Comparison of ENCODE assay signal across 25 cellular contexts in the genomic region with DNA sequence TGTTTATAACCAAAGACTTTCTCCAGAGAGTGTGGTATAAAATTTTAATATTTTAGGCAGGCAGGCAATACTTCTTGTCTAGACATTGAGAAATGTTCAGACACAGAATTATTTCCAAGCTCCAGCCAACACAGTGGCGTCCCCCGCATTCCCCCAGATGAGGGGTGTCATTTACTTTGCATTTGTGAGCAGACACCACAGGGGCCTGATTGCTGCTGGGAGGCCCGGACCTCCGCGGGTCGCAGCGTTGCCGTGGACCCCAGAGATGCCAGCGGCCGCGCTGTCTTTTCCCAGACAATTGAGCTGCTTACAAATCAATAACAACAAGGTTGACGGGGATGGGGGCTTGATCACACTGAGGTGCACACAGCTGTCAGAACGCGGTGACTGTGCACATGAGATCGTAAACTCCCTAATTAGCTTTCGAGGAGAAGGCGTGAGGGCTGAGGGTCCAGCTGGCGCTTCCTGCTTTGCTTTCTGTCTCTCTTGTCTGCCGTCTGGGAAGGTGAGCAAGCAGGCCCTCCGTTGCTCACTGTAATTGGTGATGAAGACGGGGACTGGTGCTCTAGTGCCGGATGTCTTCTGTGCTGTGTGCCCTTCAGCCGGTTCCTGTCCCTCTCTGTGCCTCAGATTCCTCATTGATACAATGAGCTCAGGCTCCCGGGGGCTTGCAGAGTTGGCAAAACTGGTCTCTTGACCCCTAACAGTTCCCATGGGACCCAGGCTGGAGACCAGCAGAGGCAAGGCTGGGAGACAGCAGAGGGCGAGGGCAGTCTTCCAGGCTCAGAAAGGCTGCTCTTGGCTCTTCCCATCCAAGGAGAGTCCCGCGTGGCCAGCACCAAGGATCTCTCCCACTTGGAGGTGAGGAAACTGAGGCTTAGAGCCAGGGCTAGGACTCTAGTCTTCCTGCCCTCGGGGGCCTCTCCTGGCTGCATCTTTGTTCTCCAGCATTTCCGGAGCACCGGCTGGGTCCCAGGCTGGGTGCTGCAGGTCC.
DNase-seq lines count a peak whose midpoint lies in the region; ATAC-seq, FAIRE-seq and TF ChIP-seq lines count a peak whose summit lies in the region.
"Had no signal": no experiment of that assay in that cellular context is flagged by ENCODE, and none has a peak within 500 bp of the region (broad histone marks: within the 10 kb centered on the region; RNA-seq: fewer than 3 reads in every experiment).

No MANE protein-coding gene starts in this region.

- H2BK5ac ChIP-seq in H1 (ENCODE audit: low read depth, low read length): no peak overlapping the region
- no peak overlapping the region for H2BK5ac ChIP-seq in neuronal stem cell (ENCODE audit: low read length)

- H3K14ac ChIP-seq in H1 (ENCODE audit: insufficient read length) (no peak overlapping the region), neuronal stem cell (ENCODE audit: low read length) (no peak overlapping the region)

- FAIRE-seq in H1 (lab: Jason Lieb, UNC): no peak
- FAIRE-seq: endometrium, G401.6, islet of Langerhans had no signal

- CTCF ChIA-PET in H1 (lab: Charles Lee; ENCODE audit: partially characterized antibody): interaction anchor here (0.6 to 1.2 kb wide), 4 partner anchors 52 to 252 kb away, joined by 3 to 5 read pairs (median 3); no protein-coding TSS in a partner anchor

- TF ChIP-seq RAD21 in H1 (IDR thresholded peaks at IDR 0.05 in 1 of 2, conservative IDR thresholded peaks at IDR 0.05 in 1 of 2; ENCODE audit: low read depth in 2 of 2, low read length in 2 of 2): no peak; a peak in 1 of 4 replicates

- TF ChIP-seq POLR2A in H1 (IDR thresholded peaks at IDR 0.05; ENCODE audit: control extremely low read depth in 1 of 2, low read depth in 2 of 2, low read length in 2 of 2): no peak

- H3K4me1 ChIP-seq in H1 (replicated peaks in 1 of 4; ENCODE audit: control insufficient read depth in 3 of 4, insufficient read depth in 4 of 4, low read length in 3 of 4) (peaks cover 0 to 11% (median 3%) of the 10 kb centered on the region in 4 experiments; a peak in 6 of 7 replicates), neuronal stem cell (ENCODE audit: control insufficient read depth in 2 of 2, insufficient read depth in 1 of 2, low read depth in 1 of 2, low read length in 2 of 2) (no peaks in the 10 kb centered on the region)
- H3K4me1 ChIP-seq: Caco-2, colonic mucosa, Peyer's patch, spleen, vagina had no signal

- H3K79me2 ChIP-seq in H1 (ENCODE audit: control insufficient read depth in 1 of 2, insufficient read depth in 2 of 2, low read length in 2 of 2): no peaks in the 10 kb centered on the region

- H2BK20ac ChIP-seq in H1 (ENCODE audit: low read length): no peak overlapping the region

- H3K56ac ChIP-seq in H1 (replicated peaks; ENCODE audit: insufficient read length, low read depth, low read length): no peak overlapping the region

- TF ChIP-seq EP300 in H1 (IDR thresholded peaks at IDR 0.05; ENCODE audit: borderline replicate concordance in 1 of 2, low read depth in 2 of 2, low read length in 2 of 2): no peak

- H3K23ac ChIP-seq in H1 (ENCODE audit: insufficient read length) (no peak overlapping the region), neuronal stem cell (ENCODE audit: low read depth, low read length, poor library complexity) (no peak overlapping the region)

- DNase-seq in NCI-H1105 treated with DMSO at 0.1 percent for 48 hours (lab: John Stamatoyannopoulos, UW) (peak; percentile 11), NCI-H1105 (lab: John Stamatoyannopoulos, UW) (no peak), NCI-H1694 treated with DMSO at 0.1 percent for 48 hours (lab: John Stamatoyannopoulos, UW) (peak; percentile 36), H1 (ENCODE audit: low read depth in 1 of 2, low spot score in 2 of 2) (no peak), neuronal stem cell (ENCODE audit: low spot score) (no peak), HK-2 (ENCODE audit: unreplicated experiment) (no peak)
- no peak for DNase-seq in activated CD4-positive, alpha-beta T cell treated with anti-CD3 and anti-CD28 coated beads for 4 hours
- DNase-seq: Caco-2; colonic mucosa; MG63; naive thymus-derived CD4-positive, alpha-beta T cell; NCI-H2081; NCI-H774; Peyer's patch; spleen; stimulated activated CD4-positive, alpha-beta T cell treated with anti-CD3 and anti-CD28 coated beads, Interleukin-4, amount 100 ng/mL, for 4 hours had no signal

- ATAC-seq in GM18520 (IDR thresholded peaks at IDR 0.05; ENCODE audit: unreplicated experiment): no peak
- ATAC-seq: activated CD4-positive, CD25-positive, alpha-beta regulatory T cell treated with anti-CD3 and anti-CD28 coated beads, Interleukin-2, amount 50 U/mL, for 24 hours; activated T-helper 17 cell treated with anti-CD3 and anti-CD28 coated beads, Interleukin-2, amount 50 U/mL, for 72 hours; HCT116; naive thymus-derived CD4-positive, alpha-beta T cell had no signal

- H3K4me2 ChIP-seq in H1 (ENCODE audit: insufficient read depth in 1 of 2, low read depth in 2 of 2, low read length in 2 of 2) (peak overlapping the region; percentile 52 to 57), neuronal stem cell (ENCODE audit: insufficient read depth, low read length, poor library complexity, severe bottlenecking) (no peak overlapping the region)

- H2BK120ac ChIP-seq in H1 (replicated peaks; ENCODE audit: low read depth, low read length) (no peak overlapping the region), neuronal stem cell (ENCODE audit: low read depth, low read length) (no peak overlapping the region)

- H3K27me3 ChIP-seq in H1 (replicated peaks in 1 of 4; ENCODE audit: control insufficient read depth in 3 of 4, extremely low read depth in 1 of 4, insufficient read depth in 3 of 4, low read length in 3 of 4) (peaks cover 0 to 4% (median 3%) of the 10 kb centered on the region in 4 experiments; a peak in 4 of 7 replicates), neuronal stem cell (ENCODE audit: control insufficient read depth in 3 of 3, insufficient read depth in 3 of 3, low read depth in 1 of 3, low read length in 3 of 3) (peaks cover 0 to 23% (median 0%) of the 10 kb centered on the region in 3 experiments)
- H3K27me3 ChIP-seq: colonic mucosa, MG63, Peyer's patch, vagina had no signal

- H2BK12ac ChIP-seq in H1 (ENCODE audit: low read depth, low read length): peak overlapping the region; percentile 68; the same call in 1 of the 2 replicates
- no peak overlapping the region for H2BK12ac ChIP-seq in neuronal stem cell (ENCODE audit: low read length)

- no peaks in the 10 kb centered on the region for H3K36me3 ChIP-seq in H1 (ENCODE audit: control insufficient read depth in 2 of 4, insufficient read depth in 4 of 4, low read length in 3 of 4)
- no peaks in the 10 kb centered on the region for H3K36me3 ChIP-seq in neuronal stem cell (replicated peaks in 1 of 2; ENCODE audit: control insufficient read depth in 2 of 2, insufficient read depth in 2 of 2, low read length in 2 of 2)
- H3K36me3 ChIP-seq: colonic mucosa, MG63, Peyer's patch, spleen, vagina had no signal

- H3K18ac ChIP-seq in H1 (ENCODE audit: extremely low read depth, low read length) (peak overlapping the region; percentile 60; the same call in 1 of the 2 replicates), neuronal stem cell (ENCODE audit: low read length) (peak overlapping the region; percentile 61)

- H3K9me3 ChIP-seq in H1 (ENCODE audit: insufficient read depth in 2 of 2, low read depth in 1 of 2, low read length in 1 of 2) (no peaks in the 10 kb centered on the region), neuronal stem cell (replicated peaks in 1 of 2; ENCODE audit: control insufficient read depth in 2 of 2, insufficient read depth in 1 of 2, low read depth in 1 of 2, low read length in 2 of 2) (no peaks in the 10 kb centered on the region)
- H3K9me3 ChIP-seq: Caco-2, colonic mucosa, MG63, Peyer's patch, spleen, vagina had no signal

- H4K8ac ChIP-seq in H1 (ENCODE audit: extremely low read depth, insufficient read depth, low read length) (no peak overlapping the region; the same call in 1 of the 2 replicates), neuronal stem cell (ENCODE audit: low read depth, low read length) (no peak overlapping the region)

- H3K9ac ChIP-seq in H1 (replicated peaks in 1 of 4; ENCODE audit: extremely low read depth in 1 of 4, low read depth in 3 of 4, low read length in 3 of 4) (no peak overlapping the region), neuronal stem cell (ENCODE audit: low read depth, low read length, poor library complexity) (no peak overlapping the region)

- H2BK15ac ChIP-seq in H1 (ENCODE audit: low read length) (no peak overlapping the region), neuronal stem cell (ENCODE audit: low read length) (no peak overlapping the region)

- H2AK5ac ChIP-seq in H1 (ENCODE audit: low read depth, low read length): peak overlapping the region; percentile 65; the same call in 1 of the 2 replicates
- H2AK5ac ChIP-seq in neuronal stem cell (ENCODE audit: low read depth, low read length): peak overlapping the region; percentile 83

- 56% methylated on average over 30 of the region's 30 CpGs; no CpG with 5 or more reads in 1 of the 2 experiments for WGBS in H1 (ENCODE audit: extremely low coverage in 1 of 2, insufficient coverage in 1 of 2, insufficient read length in 1 of 2, insufficient replicate concordance in 2 of 2, low coverage in 1 of 2, low lambda C conversion rate in 2 of 2, missing lambda C conversion rate in 1 of 2), 2 experiments
- WGBS in neuronal stem cell (ENCODE audit: extremely low coverage in 2 of 2, insufficient read length in 2 of 2, insufficient replicate concordance in 1 of 2), 2 donors: no CpG with 5 or more reads among the region's 30 CpGs

- H3K79me1 ChIP-seq in H1 (ENCODE audit: low read depth, low read length): no peaks in the 10 kb centered on the region
- no peaks in the 10 kb centered on the region for H3K79me1 ChIP-seq in neuronal stem cell (ENCODE audit: low read depth, low read length)

- H4K91ac ChIP-seq in H1 (replicated peaks; ENCODE audit: insufficient read length, low read length) (no peak overlapping the region), neuronal stem cell (ENCODE audit: low read depth, low read length, poor library complexity) (no peak overlapping the region)

- TF ChIP-seq CTCF in H1 (IDR thresholded peaks at IDR 0.05; ENCODE audit: control extremely low read depth in 1 of 3, insufficient read depth in 1 of 3, low read depth in 1 of 3, low read length in 3 of 3): no peak

- H3K27ac ChIP-seq in H1 (ENCODE audit: low read depth, low read length) (no peak overlapping the region), neuronal stem cell (replicated peaks; ENCODE audit: low read length) (no peak overlapping the region)
- H3K27ac ChIP-seq: colonic mucosa, Peyer's patch, SK-N-MC, spleen, vagina had no signal

- no peak overlapping the region for H4K5ac ChIP-seq in H1 (ENCODE audit: insufficient read length, low read depth, low read length)

- 0 out of 2 replicates have a peak overlapping the region, but pooled peaks have one; percentile 85 for H2AFZ ChIP-seq in H1 (ENCODE audit: low read length)
- H2AFZ ChIP-seq in neuronal stem cell (ENCODE audit: low read length): no peak overlapping the region

- H3K4ac ChIP-seq in H1 (replicated peaks; ENCODE audit: insufficient read length, low read depth, low read length): no peak overlapping the region
- no peak overlapping the region for H3K4ac ChIP-seq in neuronal stem cell (ENCODE audit: low read length)

- no peaks in the 10 kb centered on the region for H3K23me2 ChIP-seq in H1 (ENCODE audit: low read depth, low read length)

- H3K4me3 ChIP-seq in H1 (ENCODE audit: extremely low read depth in 1 of 4, insufficient read depth in 2 of 4, low read depth in 3 of 4, low read length in 4 of 4): no peak overlapping the region
- H3K4me3 ChIP-seq in neuronal stem cell (ENCODE audit: low read length in 2 of 2): no peak overlapping the region
- H3K4me3 ChIP-seq: colonic mucosa, MG63, Peyer's patch, SK-N-MC, spleen, vagina had no signal

- H4K20me1 ChIP-seq in H1 (replicated peaks in 1 of 2; ENCODE audit: control insufficient read depth in 1 of 2, insufficient read depth in 2 of 2, low read length in 2 of 2): no peaks in the 10 kb centered on the region

- POLR2A ChIA-PET in H1 (lab: Charles Lee; ENCODE audit: partially characterized antibody): interaction anchor here (0.9 to 1.4 kb wide), 2 partner anchors 25 to 125 kb away, joined by 4 to 5 read pairs; partner anchors contain the start of gene PMEPA1

Comparison
In these comparisons a context has a peak if more than half of its experiments do, and no peak if none do; other contexts are left out.
1. DNase-seq: peak in NCI-H1105 treated with DMSO at 0.1 percent for 48 hours (single experiment) and NCI-H1694 treated with DMSO at 0.1 percent for 48 hours (single experiment); none in NCI-H1105 (single experiment), H1 (0 of 2), neuronal stem cell (single experiment), HK-2 (single experiment) and activated CD4-positive, alpha-beta T cell treated with anti-CD3 and anti-CD28 coated beads for 4 hours (0 of 2).